Comparison of ENCODE assay signal across 12 cellular contexts in the genomic region with DNA sequence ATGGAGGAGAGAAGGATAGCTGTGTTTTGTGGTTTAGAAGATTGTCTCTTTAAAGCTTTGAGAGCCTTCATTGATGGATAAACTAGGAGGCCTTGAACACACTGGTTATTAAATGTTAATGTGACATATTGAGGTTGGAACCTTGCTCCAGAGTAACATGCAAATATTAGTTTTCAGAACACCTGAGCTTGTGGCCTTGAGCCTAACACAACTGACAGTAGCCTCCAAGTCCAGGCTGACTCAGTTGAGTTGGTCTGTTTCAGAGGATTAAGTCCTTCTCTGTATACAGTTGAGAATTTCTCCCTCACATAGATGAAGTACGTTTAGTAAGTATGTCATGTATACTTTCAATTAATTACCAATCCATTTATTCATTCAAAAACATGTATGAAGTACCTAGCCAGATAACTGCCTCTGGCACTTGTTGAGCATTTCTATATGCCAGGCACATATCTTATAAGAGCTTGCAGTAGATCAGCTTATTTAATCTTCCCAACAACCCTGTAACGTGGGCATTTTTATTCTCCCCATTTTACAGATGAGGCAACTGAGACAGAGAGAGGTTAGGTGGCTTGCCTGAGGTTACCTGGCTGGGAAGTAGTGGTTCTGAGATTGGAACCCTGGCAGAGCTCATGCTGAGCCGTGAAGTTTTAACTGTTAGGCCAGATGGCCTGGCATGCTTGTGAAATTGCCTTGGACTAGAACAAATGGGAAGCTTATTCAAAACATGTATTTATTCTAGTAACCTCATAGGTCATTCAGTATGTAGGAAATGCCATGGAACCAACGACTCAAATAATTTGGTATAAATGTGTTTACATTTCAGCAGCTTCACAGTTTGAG.
DNase-seq lines count a peak whose midpoint lies in the region; ATAC-seq and TF ChIP-seq lines count a peak whose summit lies in the region.
"Had no signal": no experiment of that assay in that cellular context is flagged by ENCODE, and none has a peak within 500 bp of the region (broad histone marks: within the 10 kb centered on the region; RNA-seq: fewer than 3 reads in every experiment).

No MANE protein-coding gene starts in this region.

- H3K4me1 ChIP-seq in gastroesophageal sphincter (peaks cover 12 to 68% (median 18%) of the 10 kb centered on the region in 3 donors), stomach smooth muscle (ENCODE audit: control insufficient read depth, insufficient read depth, low read length) (peaks cover 24% of the 10 kb centered on the region)

- H3K27ac Mint-ChIP-seq in activated CD4-positive, alpha-beta T cell treated with anti-CD3 and anti-CD28 coated beads for 36 hours = peak overlapping the region; percentile 58
- H3K27ac Mint-ChIP-seq in WTC11 = no peak overlapping the region
- H3K27ac Mint-ChIP-seq: activated naive CD4-positive, alpha-beta T cell treated with anti-CD3 and anti-CD28 coated beads for 36 hours; IgD-negative memory B cell had no signal

- peaks cover 16% of the 10 kb centered on the region for H3K4me1 Mint-ChIP-seq in activated CD4-positive, alpha-beta T cell treated with anti-CD3 and anti-CD28 coated beads for 36 hours
- peaks cover 11% of the 10 kb centered on the region for H3K4me1 Mint-ChIP-seq in WTC11

- peak overlapping the region; percentile 17 to 76 (median 71) for H3K27ac ChIP-seq in gastroesophageal sphincter
- H3K27ac ChIP-seq in stomach smooth muscle (ENCODE audit: low read length) = peak overlapping the region; percentile 55

- H3K27me3 ChIP-seq in gastroesophageal sphincter (no peaks in the 10 kb centered on the region), stomach smooth muscle (ENCODE audit: control insufficient read depth in 1 of 2, insufficient read depth in 2 of 2, low read length in 2 of 2) (no peaks in the 10 kb centered on the region)

- no peak for DNase-seq in activated CD4-positive, alpha-beta T cell treated with anti-CD3 and anti-CD28 coated beads for 36 hours
- no peak for DNase-seq in activated CD4-positive, alpha-beta T cell treated with anti-CD3 and anti-CD28 coated beads for 1 hour
- no peak for DNase-seq in WTC11 (ENCODE audit: low spot score)
- no peak for DNase-seq in stimulated activated CD4-positive, alpha-beta T cell treated with anti-CD3 and anti-CD28 coated beads, Interleukin-2, amount 100 ng/mL, for 48 hours
- DNase-seq: AML-193, NCI-H2227 treated with DMSO at 0.1 percent for 48 hours had no signal

- no peaks in the 10 kb centered on the region for H3K9me3 ChIP-seq in gastroesophageal sphincter
- H3K9me3 ChIP-seq in stomach smooth muscle (ENCODE audit: control insufficient read depth in 2 of 2, low read length in 2 of 2) = no peaks in the 10 kb centered on the region

- TF ChIP-seq CTCF in WTC11 (IDR thresholded peaks at IDR 0.05) (no peak), gastroesophageal sphincter (IDR thresholded peaks at IDR 0.05) (no peak)

- CTCF ChIA-PET in activated CD4-positive, alpha-beta T cell treated with anti-CD3 and anti-CD28 coated beads for 36 hours (lab: Charles Lee) = interaction anchor here (0.7 to 0.8 kb wide), 2 partner anchors 101 to 141 kb away, joined by 3 read pairs; no protein-coding TSS in a partner anchor
- CTCF ChIA-PET in WTC11 (lab: Charles Lee) = interaction anchor here (1.1 to 1.5 kb wide), 2 partner anchors 141 to 232 kb away, joined by 3 read pairs; a partner anchor contains a TSS

- no peak for TF ChIP-seq EP300 in gastroesophageal sphincter (IDR thresholded peaks at IDR 0.05)

- no peak for ATAC-seq in activated CD4-positive, alpha-beta T cell treated with anti-CD3 and anti-CD28 coated beads for 36 hours
- ATAC-seq in WTC11 (no peak), gastroesophageal sphincter (no peak), GM18498 (IDR thresholded peaks at IDR 0.05; ENCODE audit: unreplicated experiment) (no peak)
- no peak for ATAC-seq in activated CD4-positive, CD25-positive, alpha-beta regulatory T cell treated with anti-CD3 and anti-CD28 coated beads, Interleukin-2, amount 50 U/mL, for 24 hours

- intact Hi-C loops in activated CD4-positive, alpha-beta T cell treated with anti-CD3 and anti-CD28 coated beads for 36 hours (cut with DNase I, micrococcal nuclease) = no loop called here

- TF ChIP-seq POLR2A in gastroesophageal sphincter (IDR thresholded peaks at IDR 0.05) = no peak

- no peak overlapping the region for H3K9ac ChIP-seq in stomach smooth muscle (ENCODE audit: low read length in 2 of 2)

- no peaks in the 10 kb centered on the region for H3K27me3 Mint-ChIP-seq in activated CD4-positive, alpha-beta T cell treated with anti-CD3 and anti-CD28 coated beads for 36 hours
- no peaks in the 10 kb centered on the region for H3K27me3 Mint-ChIP-seq in WTC11 (ENCODE audit: low read depth)
- H3K27me3 Mint-ChIP-seq: IgD-negative memory B cell had no signal

- POLR2A ChIA-PET in activated CD4-positive, alpha-beta T cell treated with anti-CD3 and anti-CD28 coated beads for 36 hours (lab: Charles Lee) = no interaction called here
- POLR2A ChIA-PET in WTC11 (lab: Charles Lee) = no interaction called here

- no peak overlapping the region for H3K4me3 ChIP-seq in gastroesophageal sphincter
- H3K4me3 ChIP-seq in stomach smooth muscle (ENCODE audit: low read length in 2 of 2) = no peak overlapping the region

- H3K36me3 Mint-ChIP-seq in activated CD4-positive, alpha-beta T cell treated with anti-CD3 and anti-CD28 coated beads for 36 hours (ENCODE audit: low read depth) = peaks cover 33% of the 10 kb centered on the region
- peaks cover 15% of the 10 kb centered on the region for H3K36me3 Mint-ChIP-seq in WTC11

- no peak overlapping the region for H3K4me3 Mint-ChIP-seq in activated CD4-positive, alpha-beta T cell treated with anti-CD3 and anti-CD28 coated beads for 36 hours
- no peak overlapping the region for H3K4me3 Mint-ChIP-seq in WTC11
- H3K4me3 Mint-ChIP-seq: activated naive CD4-positive, alpha-beta T cell treated with anti-CD3 and anti-CD28 coated beads for 36 hours had no signal

- 22 to 41% methylated on average over 3 of the region's 4 CpGs for WGBS in gastroesophageal sphincter (ENCODE audit: low coverage in 1 of 2), 2 donors

- H3K9me3 Mint-ChIP-seq in activated CD4-positive, alpha-beta T cell treated with anti-CD3 and anti-CD28 coated beads for 36 hours (ENCODE audit: low read depth) = no peaks in the 10 kb centered on the region
- H3K9me3 Mint-ChIP-seq in WTC11 = no peaks in the 10 kb centered on the region
- H3K9me3 Mint-ChIP-seq: activated naive CD4-positive, alpha-beta T cell treated with anti-CD3 and anti-CD28 coated beads for 36 hours; IgD-negative memory B cell had no signal

- peaks cover 0 to 11% of the 10 kb centered on the region in 2 donors for H3K36me3 ChIP-seq in gastroesophageal sphincter
- H3K36me3 ChIP-seq in stomach smooth muscle (ENCODE audit: control insufficient read depth in 2 of 2, insufficient read depth in 2 of 2, low read length in 2 of 2) = peaks cover 0 to 6% of the 10 kb centered on the region in 2 donors

TF ChIP-seq in WTC11, 78 proteins besides CTCF, POLR2A, EP300 and RAD21:
- TF ChIP-seq GTF2I (CRISPR knock-in tag; conservative IDR thresholded peaks at IDR 0.05) (0 out of 2 replicates have a peak, but pooled peaks have one; percentile 8), FOXP1 (CRISPR knock-in tag; IDR thresholded peaks at IDR 0.05; ENCODE audit: borderline replicate concordance) (no peak)
TF ChIP-seq in WTC11: peak in this region for 1.
